8 cellular contexts compared by ENCODE assay signal in genomic region chr12:68745904-68746571, GRCh38. TPM values are rescaled to one million over a fixed set of nuclear protein-coding genes. Genes with fewer than 3 reads are reported as not detected.
DNase-seq lines count a peak whose midpoint lies in the region; ATAC-seq and TF ChIP-seq lines count a peak whose summit lies in the region.

SLC35E3 (plus strand) TSS chr12:68746176; CDS start chr12:68746378, 202 bp downstream.

- no peak for TF ChIP-seq RAD21 in Ishikawa (IDR thresholded peaks at IDR 0.05; ENCODE audit: low read depth)

- peak; percentile 61; the same call in 1 of the 2 replicates for TF ChIP-seq EP300 in Ishikawa (IDR thresholded peaks at IDR 0.05; ENCODE audit: borderline replicate concordance)

- peak within 1 kb of the TSS; percentile 95 for H3K4me3 Mint-ChIP-seq in activated T-cell treated with anti-CD3 and anti-CD28 coated beads, Interleukin-2, amount 50 U/mL, for 24 hours

- peak within 1 kb of the TSS; percentile 70 for H3K27ac ChIP-seq in muscle layer of colon (ENCODE audit: low read depth, low read length)

- peak within 1 kb of the TSS; percentile 95 for H3K27ac Mint-ChIP-seq in activated T-cell treated with anti-CD3 and anti-CD28 coated beads, Interleukin-2, amount 50 U/mL, for 24 hours

- no peaks in the 10 kb centered on the region for H3K9me3 ChIP-seq in muscle layer of colon (ENCODE audit: low read length)

- peaks cover 14% of the 10 kb centered on the region for H3K4me1 ChIP-seq in muscle layer of colon (ENCODE audit: insufficient read depth, low read length)

- H3K9ac ChIP-seq in muscle layer of colon (ENCODE audit: low read length) = peak within 1 kb of the TSS; percentile 79

- peaks cover 6% of the 10 kb centered on the region for H3K36me3 ChIP-seq in muscle layer of colon (ENCODE audit: insufficient read depth, low read length)

- no peaks in the 10 kb centered on the region for H3K27me3 ChIP-seq in muscle layer of colon (ENCODE audit: control insufficient read depth in 1 of 2, insufficient read depth in 2 of 2, low read length in 2 of 2)

- H3K4me1 Mint-ChIP-seq in activated T-cell treated with anti-CD3 and anti-CD28 coated beads, Interleukin-2, amount 50 U/mL, for 24 hours (ENCODE audit: low read depth) = peaks cover 28% of the 10 kb centered on the region

- peaks cover 53% of the 10 kb centered on the region for H3K36me3 Mint-ChIP-seq in activated T-cell treated with anti-CD3 and anti-CD28 coated beads, Interleukin-2, amount 50 U/mL, for 24 hours (ENCODE audit: low read depth)

- ATAC-seq in GM21576 (IDR thresholded peaks at IDR 0.05; ENCODE audit: unreplicated experiment) = peak; percentile 97
- peak; percentile 99 for ATAC-seq in esophagus mucosa

- H3K27me3 Mint-ChIP-seq in activated T-cell treated with anti-CD3 and anti-CD28 coated beads, Interleukin-2, amount 50 U/mL, for 24 hours = no peaks in the 10 kb centered on the region

- peak; percentile 91 for DNase-seq in DMS153 (lab: John Stamatoyannopoulos, UW)
- DNase-seq in OCI-M2 (lab: John Stamatoyannopoulos, UW; ENCODE audit: unreplicated experiment) = peak; percentile 84
- peak; percentile 93 for DNase-seq in activated T-cell treated with anti-CD3 and anti-CD28 coated beads, Interleukin-2, amount 50 U/mL, for 24 hours
- peak; percentile 80 to 83 for DNase-seq in stimulated activated CD8-positive, alpha-beta memory T cell treated with anti-CD3 and anti-CD28 coated beads, Interleukin-7, amount 100 ng/mL, for 1 hour (ENCODE audit: low read depth in 2 of 2)

- H3K4me3 ChIP-seq in muscle layer of colon (ENCODE audit: low read depth in 1 of 2, low read length in 2 of 2) = peak within 1 kb of the TSS; percentile 84 to 98

- H3K9me3 Mint-ChIP-seq in activated T-cell treated with anti-CD3 and anti-CD28 coated beads, Interleukin-2, amount 50 U/mL, for 24 hours = no peaks in the 10 kb centered on the region

TF ChIP-seq in Ishikawa, 13 proteins besides CTCF, POLR2A, EP300 and RAD21:
- TF ChIP-seq YY1 (IDR thresholded peaks at IDR 0.05; ENCODE audit: low read depth) (peak; percentile 81), TCF12 (IDR thresholded peaks at IDR 0.05; ENCODE audit: low read depth) (peak; percentile 85), CEBPB (IDR thresholded peaks at IDR 0.05) (no peak), EGR1 (IDR thresholded peaks at IDR 0.05) (peak; percentile 83), USF1 (IDR thresholded peaks at IDR 0.05) (peak; percentile 100), NFIC (IDR thresholded peaks at IDR 0.05) (no peak), REST (IDR thresholded peaks at IDR 0.05; ENCODE audit: low read depth) (no peak), ZBTB7A (IDR thresholded peaks at IDR 0.05; ENCODE audit: low read depth) (peak; percentile 85), MAX (IDR thresholded peaks at IDR 0.05) (peak; percentile 94), TEAD4 (IDR thresholded peaks at IDR 0.05) (no peak; the same call in 1 of the 2 replicates), TAF1 (IDR thresholded peaks at IDR 0.05; ENCODE audit: low read depth) (peak; percentile 90), CREB1 (IDR thresholded peaks at IDR 0.05; ENCODE audit: low read depth) (peak; percentile 29; the same call in 1 of the 2 replicates), FOXM1 (IDR thresholded peaks at IDR 0.05; ENCODE audit: borderline replicate concordance, low read depth) (0 out of 2 replicates have a peak, but pooled peaks have one; percentile 36)

RNA-seq across cellular contexts. Expression of gene SLC35E3, which starts in this region (rescaled TPM):
- 10.7 TPM for total RNA-seq in esophagus mucosa

Comparison
In these comparisons a context has a peak if more than half of its experiments do, and no peak if none do; other contexts are left out.
1. Peak in every context shown above with its lines: DNase-seq, ATAC-seq, H3K4me3 ChIP-seq and H3K27ac ChIP-seq.